Comparison of ENCODE assay signal across 2 cellular contexts in the genomic region with DNA sequence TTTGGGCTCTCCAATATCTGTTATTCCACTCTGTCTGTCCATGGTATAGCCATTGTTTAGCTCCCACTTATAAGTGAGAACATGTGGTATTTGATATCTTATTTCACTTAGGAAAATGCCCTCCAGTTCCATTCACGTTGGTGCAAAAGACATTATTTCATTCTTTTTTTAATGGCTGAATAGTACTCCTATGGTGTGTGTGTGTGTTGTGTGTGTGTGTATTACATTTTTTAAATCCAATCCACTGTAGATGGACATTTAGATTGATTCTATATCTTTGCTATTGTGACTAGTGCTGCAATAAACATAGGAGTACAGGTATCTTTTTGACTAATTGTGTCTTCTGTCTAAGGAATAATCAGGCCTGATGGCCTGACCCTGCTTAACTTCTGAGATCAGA.
TF ChIP-seq lines count a peak whose summit lies in the region.

No MANE protein-coding gene starts in this region.

TF ChIP-seq in HEK293, 187 proteins besides CTCF, POLR2A, EP300 and RAD21:
- TF ChIP-seq ZNF146 (tag by site-specific recombination; IDR thresholded peaks at IDR 0.05) (peak; percentile 76), ZNF707 (tag by site-specific recombination; IDR thresholded peaks at IDR 0.05) (no peak), ZNF624 (tag by site-specific recombination; IDR thresholded peaks at IDR 0.05) (no peak)
- TF ChIP-seq, protein P1, sequence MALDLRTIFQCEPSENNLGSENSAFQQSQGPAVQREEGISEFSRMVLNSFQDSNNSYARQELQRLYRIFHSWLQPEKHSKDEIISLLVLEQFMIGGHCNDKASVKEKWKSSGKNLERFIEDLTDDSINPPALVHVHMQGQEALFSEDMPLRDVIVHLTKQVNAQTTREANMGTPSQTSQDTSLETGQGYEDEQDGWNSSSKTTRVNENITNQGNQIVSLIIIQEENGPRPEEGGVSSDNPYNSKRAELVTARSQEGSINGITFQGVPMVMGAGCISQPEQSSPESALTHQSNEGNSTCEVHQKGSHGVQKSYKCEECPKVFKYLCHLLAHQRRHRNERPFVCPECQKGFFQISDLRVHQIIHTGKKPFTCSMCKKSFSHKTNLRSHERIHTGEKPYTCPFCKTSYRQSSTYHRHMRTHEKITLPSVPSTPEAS (tag by site-specific recombination; IDR thresholded peaks at IDR 0.05): peak; percentile 59; the same call in 1 of the 2 replicates

TF ChIP-seq in K562, 482 proteins besides CTCF, POLR2A, EP300 and RAD21:
- TF ChIP-seq WHSC1 (IDR thresholded peaks at IDR 0.05; ENCODE audit: low read length) (no peak), KDM5B (IDR thresholded peaks at IDR 0.05; ENCODE audit: insufficient replicate concordance, low read depth, low read length) (no peak), THRAP3 (IDR thresholded peaks at IDR 0.05; ENCODE audit: borderline replicate concordance) (no peak), KLF1 (tag; IDR thresholded peaks at IDR 0.05) (no peak), MED1 (CRISPR knock-in tag; IDR thresholded peaks at IDR 0.05; ENCODE audit: borderline replicate concordance) (no peak), GATA2 (CRISPR knock-in tag; IDR thresholded peaks at IDR 0.05) (no peak), TAF7 (tag; IDR thresholded peaks at IDR 0.05) (no peak), BACH1 (tag; IDR thresholded peaks at IDR 0.05) (no peak), MIER1 (IDR thresholded peaks at IDR 0.05; ENCODE audit: low read depth) (no peak), ZNF140 (CRISPR knock-in tag; IDR thresholded peaks at IDR 0.05) (no peak), NFIX (CRISPR knock-in tag; IDR thresholded peaks at IDR 0.05; ENCODE audit: low read depth) (no peak), ZNF766 (CRISPR knock-in tag; conservative IDR thresholded peaks at IDR 0.05) (no peak)
- TF ChIP-seq, protein P2, sequence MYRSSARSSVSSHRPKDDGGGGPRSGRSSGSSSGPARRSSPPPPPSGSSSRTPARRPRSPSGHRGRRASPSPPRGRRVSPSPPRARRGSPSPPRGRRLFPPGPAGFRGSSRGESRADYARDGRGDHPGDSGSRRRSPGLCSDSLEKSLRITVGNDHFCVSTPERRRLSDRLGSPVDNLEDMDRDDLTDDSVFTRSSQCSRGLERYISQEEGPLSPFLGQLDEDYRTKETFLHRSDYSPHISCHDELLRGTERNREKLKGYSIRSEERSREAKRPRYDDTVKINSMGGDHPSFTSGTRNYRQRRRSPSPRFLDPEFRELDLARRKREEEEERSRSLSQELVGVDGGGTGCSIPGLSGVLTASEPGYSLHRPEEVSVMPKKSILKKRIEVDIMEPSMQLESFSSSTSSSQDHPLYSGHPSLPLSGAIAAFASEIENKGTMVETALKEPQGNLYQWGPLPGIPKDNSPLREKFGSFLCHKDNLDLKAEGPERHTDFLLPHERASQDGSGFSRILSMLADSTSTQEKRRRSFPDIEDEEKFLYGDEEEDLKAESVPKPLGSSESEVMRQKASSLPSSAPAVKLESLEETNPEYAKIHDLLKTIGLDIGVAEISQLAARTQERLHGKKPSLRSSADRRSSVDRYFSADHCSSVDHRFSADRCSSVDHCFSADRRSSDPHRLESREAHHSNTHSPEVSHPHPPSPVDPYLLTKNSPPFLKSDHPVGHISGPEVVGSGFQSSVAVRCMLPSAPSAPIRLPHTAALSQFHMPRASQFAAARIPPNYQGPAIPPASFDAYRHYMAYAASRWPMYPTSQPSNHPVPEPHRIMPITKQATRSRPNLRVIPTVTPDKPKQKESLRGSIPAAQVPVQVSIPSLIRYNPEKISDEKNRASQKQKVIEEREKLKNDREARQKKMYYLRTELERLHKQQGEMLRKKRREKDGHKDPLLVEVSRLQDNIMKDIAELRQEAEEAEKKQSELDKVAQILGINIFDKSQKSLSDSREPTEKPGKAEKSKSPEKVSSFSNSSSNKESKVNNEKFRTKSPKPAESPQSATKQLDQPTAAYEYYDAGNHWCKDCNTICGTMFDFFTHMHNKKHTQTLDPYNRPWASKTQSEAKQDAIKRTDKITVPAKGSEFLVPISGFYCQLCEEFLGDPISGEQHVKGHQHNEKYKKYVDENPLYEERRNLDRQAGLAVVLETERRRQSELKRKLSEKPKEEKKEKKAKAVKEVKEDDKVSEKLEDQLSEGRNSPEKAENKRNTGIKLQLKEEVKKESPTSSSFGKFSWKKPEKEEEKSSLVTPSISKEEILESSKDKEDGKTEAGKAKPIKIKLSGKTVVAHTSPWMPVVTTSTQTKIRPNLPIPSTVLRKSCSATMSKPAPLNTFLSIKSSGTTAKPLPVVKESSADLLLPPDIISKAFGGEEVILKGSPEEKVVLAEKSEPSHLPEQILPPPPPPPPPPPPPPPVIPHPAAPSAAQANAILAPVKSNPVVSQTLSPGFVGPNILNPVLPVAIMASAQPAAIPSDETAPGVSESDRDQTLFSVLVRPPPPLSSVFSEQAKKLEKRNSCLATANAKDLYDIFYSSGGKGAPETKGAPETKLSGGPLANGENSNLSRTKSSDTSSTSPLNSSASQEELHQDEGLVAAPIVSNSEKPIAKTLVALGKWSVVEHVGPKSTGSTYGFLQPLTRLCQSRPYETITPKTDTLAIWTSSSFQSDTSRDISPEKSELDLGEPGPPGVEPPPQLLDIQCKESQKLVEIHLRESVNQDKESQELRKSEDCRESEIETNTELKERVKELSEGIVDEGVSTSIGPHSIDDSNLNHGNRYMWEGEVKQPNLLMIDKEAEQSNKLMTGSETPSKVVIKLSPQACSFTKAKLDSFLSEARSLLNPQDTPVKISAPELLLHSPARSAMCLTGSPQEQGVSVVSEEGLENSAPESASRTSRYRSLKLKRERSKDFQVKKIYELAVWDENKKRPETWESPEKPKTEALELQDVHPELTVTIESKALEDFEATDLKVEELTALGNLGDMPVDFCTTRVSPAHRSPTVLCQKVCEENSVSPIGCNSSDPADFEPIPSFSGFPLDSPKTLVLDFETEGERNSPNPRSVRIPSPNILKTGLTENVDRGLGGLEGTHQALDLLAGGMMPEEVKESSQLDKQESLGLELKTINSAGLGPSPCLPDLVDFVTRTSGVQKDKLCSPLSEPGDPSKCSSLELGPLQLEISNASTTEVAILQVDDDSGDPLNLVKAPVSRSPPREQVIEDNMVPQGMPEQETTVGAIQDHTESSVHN (IDR thresholded peaks at IDR 0.05; ENCODE audit: borderline replicate concordance in 1 of 2, low read depth in 1 of 2): no peak
- TF ChIP-seq, protein P3, sequence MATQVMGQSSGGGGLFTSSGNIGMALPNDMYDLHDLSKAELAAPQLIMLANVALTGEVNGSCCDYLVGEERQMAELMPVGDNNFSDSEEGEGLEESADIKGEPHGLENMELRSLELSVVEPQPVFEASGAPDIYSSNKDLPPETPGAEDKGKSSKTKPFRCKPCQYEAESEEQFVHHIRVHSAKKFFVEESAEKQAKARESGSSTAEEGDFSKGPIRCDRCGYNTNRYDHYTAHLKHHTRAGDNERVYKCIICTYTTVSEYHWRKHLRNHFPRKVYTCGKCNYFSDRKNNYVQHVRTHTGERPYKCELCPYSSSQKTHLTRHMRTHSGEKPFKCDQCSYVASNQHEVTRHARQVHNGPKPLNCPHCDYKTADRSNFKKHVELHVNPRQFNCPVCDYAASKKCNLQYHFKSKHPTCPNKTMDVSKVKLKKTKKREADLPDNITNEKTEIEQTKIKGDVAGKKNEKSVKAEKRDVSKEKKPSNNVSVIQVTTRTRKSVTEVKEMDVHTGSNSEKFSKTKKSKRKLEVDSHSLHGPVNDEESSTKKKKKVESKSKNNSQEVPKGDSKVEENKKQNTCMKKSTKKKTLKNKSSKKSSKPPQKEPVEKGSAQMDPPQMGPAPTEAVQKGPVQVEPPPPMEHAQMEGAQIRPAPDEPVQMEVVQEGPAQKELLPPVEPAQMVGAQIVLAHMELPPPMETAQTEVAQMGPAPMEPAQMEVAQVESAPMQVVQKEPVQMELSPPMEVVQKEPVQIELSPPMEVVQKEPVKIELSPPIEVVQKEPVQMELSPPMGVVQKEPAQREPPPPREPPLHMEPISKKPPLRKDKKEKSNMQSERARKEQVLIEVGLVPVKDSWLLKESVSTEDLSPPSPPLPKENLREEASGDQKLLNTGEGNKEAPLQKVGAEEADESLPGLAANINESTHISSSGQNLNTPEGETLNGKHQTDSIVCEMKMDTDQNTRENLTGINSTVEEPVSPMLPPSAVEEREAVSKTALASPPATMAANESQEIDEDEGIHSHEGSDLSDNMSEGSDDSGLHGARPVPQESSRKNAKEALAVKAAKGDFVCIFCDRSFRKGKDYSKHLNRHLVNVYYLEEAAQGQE (CRISPR knock-in tag; IDR thresholded peaks at IDR 0.05; ENCODE audit: low read depth): no peak
- TF ChIP-seq, protein P4, sequence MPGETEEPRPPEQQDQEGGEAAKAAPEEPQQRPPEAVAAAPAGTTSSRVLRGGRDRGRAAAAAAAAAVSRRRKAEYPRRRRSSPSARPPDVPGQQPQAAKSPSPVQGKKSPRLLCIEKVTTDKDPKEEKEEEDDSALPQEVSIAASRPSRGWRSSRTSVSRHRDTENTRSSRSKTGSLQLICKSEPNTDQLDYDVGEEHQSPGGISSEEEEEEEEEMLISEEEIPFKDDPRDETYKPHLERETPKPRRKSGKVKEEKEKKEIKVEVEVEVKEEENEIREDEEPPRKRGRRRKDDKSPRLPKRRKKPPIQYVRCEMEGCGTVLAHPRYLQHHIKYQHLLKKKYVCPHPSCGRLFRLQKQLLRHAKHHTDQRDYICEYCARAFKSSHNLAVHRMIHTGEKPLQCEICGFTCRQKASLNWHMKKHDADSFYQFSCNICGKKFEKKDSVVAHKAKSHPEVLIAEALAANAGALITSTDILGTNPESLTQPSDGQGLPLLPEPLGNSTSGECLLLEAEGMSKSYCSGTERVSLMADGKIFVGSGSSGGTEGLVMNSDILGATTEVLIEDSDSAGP (CRISPR knock-in tag; IDR thresholded peaks at IDR 0.05): no peak
